In genomic region chr18:56995579-56996194, GRCh38 we compare ENCODE assay signal across 22 cellular contexts.
A peak's percentile ranks its signal among the peaks of the same experiment; 100 is the strongest.
DNase-seq lines count a peak whose midpoint lies in the region; ATAC-seq, FAIRE-seq and TF ChIP-seq lines count a peak whose summit lies in the region.
"Had no signal": no experiment of that assay in that cellular context is flagged by ENCODE, and none has a peak within 500 bp of the region (broad histone marks: within the 10 kb centered on the region; RNA-seq: fewer than 3 reads in every experiment).

No MANE protein-coding gene starts in this region.

- H3K27me3 ChIP-seq in small intestine (ENCODE audit: control insufficient read depth in 2 of 2, insufficient read depth in 2 of 2, low read length in 2 of 2), result no peaks in the 10 kb centered on the region
- H3K27me3 ChIP-seq in heart right ventricle, result no peaks in the 10 kb centered on the region
- H3K27me3 ChIP-seq: spleen had no signal

- H3K27ac ChIP-seq in small intestine (ENCODE audit: low read depth in 1 of 2, low read length in 1 of 2) (no peak overlapping the region), heart right ventricle (no peak overlapping the region)
- H3K27ac ChIP-seq: RWPE1, spleen had no signal

- H3K36me3 ChIP-seq in small intestine (ENCODE audit: control insufficient read depth in 2 of 2, insufficient read depth in 2 of 2, low read length in 2 of 2), result no peaks in the 10 kb centered on the region
- H3K36me3 ChIP-seq in heart right ventricle, result no peaks in the 10 kb centered on the region

- WGBS in small intestine, 3 donors, result 34 to 69% (median 63%) methylated on average over 4 of the region's 4 CpGs
- whole genome bisulfite sequencing in heart right ventricle, 2 donors, result 92 to 94% methylated on average over 4 of the region's 4 CpGs

- peak in 1 of 9 donors; percentile 13 for TF ChIP-seq CTCF in heart right ventricle (IDR thresholded peaks at IDR 0.05)

- DNase-seq in NCI-H748 (lab: John Stamatoyannopoulos, UW; ENCODE audit: unreplicated experiment) (peak; percentile 29), NCI-H748 treated with DMSO at 0.1 percent for 48 hours (lab: John Stamatoyannopoulos, UW) (no peak), SK-N-DZ (ENCODE audit: low spot score) (peak; percentile 9), iPS-NIHi7 (ENCODE audit: extremely low spot score) (peak; percentile 23), small intestine (peak; percentile 79), heart right ventricle (no peak)
- DNase-seq: activated CD4-positive, alpha-beta T cell treated with anti-CD3 and anti-CD28 coated beads, Interleukin-2, amount 10 ng/mL, durations not matched to agents 7 days and 5 days; activated CD8-positive, alpha-beta memory T cell treated with anti-CD3 and anti-CD28 coated beads, Interleukin-2, amount 50 U/mL, for 4 hours; activated gamma-delta T cell; amniotic stem cell; DMS79; Karpas-422; kidney; NCI-H1105 treated with DMSO at 0.1 percent for 48 hours; NCI-H2171; spleen; SW 1271 had no signal

- intact Hi-C loops in heart right ventricle (cut with DNase I), result no loop called here

- no peak for ATAC-seq in heart right ventricle
- ATAC-seq in HG03520 (IDR thresholded peaks at IDR 0.05; ENCODE audit: unreplicated experiment), result no peak
- no peak for ATAC-seq in HG03095 (IDR thresholded peaks at IDR 0.05; ENCODE audit: unreplicated experiment)

- H3K4me1 ChIP-seq in small intestine (ENCODE audit: control insufficient read depth in 2 of 2, insufficient read depth in 1 of 2, low read depth in 1 of 2, low read length in 1 of 2), result no peaks in the 10 kb centered on the region
- H3K4me1 ChIP-seq in heart right ventricle, result peaks cover 0 to 12% (median 0%) of the 10 kb centered on the region in 9 donors
- H3K4me1 ChIP-seq: spleen had no signal

- H3K9me3 ChIP-seq in small intestine (ENCODE audit: control insufficient read depth, low read depth) (no peaks in the 10 kb centered on the region), heart right ventricle (no peaks in the 10 kb centered on the region)
- H3K9me3 ChIP-seq: spleen had no signal

- no peak for FAIRE-seq in small intestine (lab: Jason Lieb, UNC)
- FAIRE-seq: A204.1, GM18507, kidney had no signal

- H3K4me3 ChIP-seq in small intestine (ENCODE audit: low read depth in 1 of 2, low read length in 2 of 2) (no peak overlapping the region), heart right ventricle (no peak overlapping the region)
- H3K4me3 ChIP-seq: spleen had no signal

Comparison
In these comparisons a context has a peak if more than half of its experiments do, and no peak if none do; other contexts are left out.
1. DNase-seq: peak in NCI-H748 (single experiment), SK-N-DZ (single experiment), iPS-NIHi7 (single experiment) and small intestine (single experiment); none in NCI-H748 treated with DMSO at 0.1 percent for 48 hours (single experiment) and heart right ventricle (0 of 2).